1 cellular context compared by ENCODE assay signal in genomic region chr4:13922459-13922858, GRCh38.
TF ChIP-seq lines count a peak whose summit lies in the region.

No MANE protein-coding gene starts in this region.

TF ChIP-seq in SK-N-SH, 30 proteins besides CTCF, POLR2A, EP300 and RAD21 (continued from another document):
- TF ChIP-seq ZBTB33 (IDR thresholded peaks at IDR 0.05; ENCODE audit: borderline replicate concordance, low read depth) (no peak), CHD2 (IDR thresholded peaks at IDR 0.05; ENCODE audit: low read length, partially characterized antibody) (no peak), SIN3A (IDR thresholded peaks at IDR 0.05; ENCODE audit: borderline replicate concordance, low read depth, low read length) (no peak), EZH2phosphoT487 (IDR thresholded peaks at IDR 0.05; ENCODE audit: borderline replicate concordance, low read depth) (no peak), TEAD4 (IDR thresholded peaks at IDR 0.05; ENCODE audit: borderline replicate concordance, insufficient read depth) (no peak), TCF12 (IDR thresholded peaks at IDR 0.05) (no peak), NFIC (IDR thresholded peaks at IDR 0.05; ENCODE audit: borderline replicate concordance) (no peak), RFX5 (IDR thresholded peaks at IDR 0.05; ENCODE audit: low read length) (no peak), TAF1 (IDR thresholded peaks at IDR 0.05; ENCODE audit: borderline replicate concordance, low read depth, low read length) (no peak), GABPA (IDR thresholded peaks at IDR 0.05; ENCODE audit: low read depth) (no peak), MEF2A (IDR thresholded peaks at IDR 0.05; ENCODE audit: borderline replicate concordance, low read depth) (no peak)
TF ChIP-seq in SK-N-SH: peak in this region for 0.
